Comparison of ENCODE assay signal across 11 cellular contexts in the genomic region with DNA sequence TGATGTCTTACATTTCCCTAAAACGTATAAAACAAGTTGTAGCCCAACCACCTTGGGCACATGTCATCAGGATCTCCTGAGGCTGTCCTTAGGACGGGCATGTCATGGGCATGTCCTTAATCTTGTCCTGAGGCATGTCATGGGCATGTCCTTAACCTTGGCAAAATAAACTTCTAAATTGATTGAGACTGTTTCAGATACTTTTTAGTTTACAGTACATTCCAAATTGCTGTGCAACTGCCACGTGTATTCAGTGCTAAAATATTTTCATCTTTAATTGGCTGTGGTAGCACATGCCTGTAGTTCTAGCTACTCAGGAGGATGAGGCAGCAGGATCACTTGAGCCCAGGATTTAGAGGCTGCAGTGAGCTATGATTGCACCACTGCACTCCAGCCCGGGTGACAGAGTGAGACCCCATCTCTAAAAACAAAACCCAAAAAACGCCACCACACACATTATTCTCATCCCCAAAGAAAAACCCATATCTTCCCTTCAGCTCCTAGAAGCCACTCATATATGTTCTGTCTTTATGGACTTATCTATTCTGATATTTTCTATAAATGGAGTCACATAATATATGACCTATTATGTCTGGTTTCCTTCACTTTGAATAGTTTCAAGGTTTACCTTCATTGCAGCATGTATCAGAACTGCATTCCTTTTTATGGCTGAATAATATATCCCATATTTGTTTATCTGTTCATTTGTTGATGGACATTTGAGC.
DNase-seq lines count a peak whose midpoint lies in the region; ATAC-seq, FAIRE-seq and TF ChIP-seq lines count a peak whose summit lies in the region.
"Had no signal": no experiment of that assay in that cellular context is flagged by ENCODE, and none has a peak within 500 bp of the region (broad histone marks: within the 10 kb centered on the region; RNA-seq: fewer than 3 reads in every experiment).

No MANE protein-coding gene starts in this region.

- POLR2A ChIA-PET in GM12878 (lab: Charles Lee) (interaction anchor here (0.9 to 1.4 kb wide), 2 partner anchors 10 to 110 kb away, joined by 3 to 7 read pairs; no protein-coding TSS in a partner anchor), A673 (lab: Charles Lee; ENCODE audit: low non-redundant PET) (no interaction called here), SK-N-SH (lab: Yijun Ruan, JAX) (no interaction called here)

- H4K20me1 ChIP-seq in GM12878 (ENCODE audit: control insufficient read depth, insufficient read depth) (no peaks in the 10 kb centered on the region), SK-N-SH (ENCODE audit: insufficient read depth) (no peaks in the 10 kb centered on the region)

- H2AFZ ChIP-seq in GM12878 (ENCODE audit: control insufficient read depth, low read depth, low read length) (no peak overlapping the region), SK-N-SH (ENCODE audit: low read depth) (no peak overlapping the region)

- TF ChIP-seq EP300 in GM12878 (IDR thresholded peaks at IDR 0.05; ENCODE audit: borderline replicate concordance in 1 of 2, control insufficient read depth in 1 of 2, low read depth in 2 of 2, low read length in 2 of 2): no peak
- no peak for TF ChIP-seq EP300 in SK-N-SH (IDR thresholded peaks at IDR 0.05; ENCODE audit: borderline replicate concordance in 1 of 2, low read depth in 1 of 2, low read length in 1 of 2)

- SMC1A ChIA-PET in GM12878 (lab: Charles Lee; ENCODE audit: uncharacterized antibody, unreplicated experiment): no interaction called here

- in situ Hi-C loops in GM12878 (cut with MboI): no loop called here

- no peak for TF ChIP-seq RAD21 in GM12878 (IDR thresholded peaks at IDR 0.05; ENCODE audit: insufficient read depth, low read depth, low read length)
- no peak for TF ChIP-seq RAD21 in SK-N-SH (IDR thresholded peaks at IDR 0.05; ENCODE audit: low read length)

- no peaks in the 10 kb centered on the region for H3K9me2 ChIP-seq in SK-N-SH

- BruUV-seq in GM12878 (replicated peaks; lab: Mats Ljungman, UMichigan) (no TSS peak), A673 (replicated peaks; lab: Mats Ljungman, UMichigan) (no TSS peak)

- peak; percentile 51 for ATAC-seq in GM18861 (IDR thresholded peaks at IDR 0.05; ENCODE audit: unreplicated experiment)
- ATAC-seq in GM21529 (IDR thresholded peaks at IDR 0.05; ENCODE audit: unreplicated experiment): peak; percentile 43
- peak; percentile 42 for ATAC-seq in HG03108 (IDR thresholded peaks at IDR 0.05; ENCODE audit: unreplicated experiment)
- ATAC-seq in GM12878: peak; percentile 63
- no peak for ATAC-seq in heart right ventricle

- no peaks in the 10 kb centered on the region for H3F3A ChIP-seq in SK-N-SH (replicated peaks; ENCODE audit: insufficient read depth)

- RAD21 ChIA-PET in GM12878 (lab: Charles Lee; ENCODE audit: unreplicated experiment): no interaction called here

- H3K27ac ChIP-seq in GM12878 (ENCODE audit: control insufficient read depth, insufficient read depth): no peak overlapping the region
- H3K27ac ChIP-seq in A673 (ENCODE audit: low read depth, low read length, poor library complexity, severe bottlenecking): no peak overlapping the region
- H3K27ac ChIP-seq in SK-N-SH (ENCODE audit: low read depth in 2 of 2, low read length in 1 of 2): no peak overlapping the region
- H3K27ac ChIP-seq in heart right ventricle: no peak overlapping the region
- H3K27ac ChIP-seq: upper lobe of left lung had no signal

- H3K36me3 ChIP-seq in GM12878 (ENCODE audit: control insufficient read depth in 2 of 2, insufficient read depth in 2 of 2, low read length in 1 of 2): no peaks in the 10 kb centered on the region
- H3K36me3 ChIP-seq in A673 (ENCODE audit: insufficient read depth, low read length, poor library complexity, severe bottlenecking): no peaks in the 10 kb centered on the region
- no peaks in the 10 kb centered on the region for H3K36me3 ChIP-seq in SK-N-SH (replicated peaks in 1 of 2; ENCODE audit: control insufficient read depth in 1 of 2, insufficient read depth in 2 of 2, low read length in 1 of 2)
- H3K36me3 ChIP-seq in heart right ventricle: no peaks in the 10 kb centered on the region
- H3K36me3 ChIP-seq: upper lobe of left lung had no signal

- 4% methylated on average over 5 of the region's 5 CpGs for WGBS in GM12878 (ENCODE audit: insufficient coverage, insufficient replicate concordance, low lambda C conversion rate, missing lambda C conversion rate)
- WGBS in SK-N-SH (ENCODE audit: low lambda C conversion rate): 12% methylated on average over 5 of the region's 5 CpGs
- WGBS in heart right ventricle, 2 donors: 66 to 73% methylated on average over 5 of the region's 5 CpGs

- no peak for FAIRE-seq in GM12878 (lab: Jason Lieb, UNC)

- no peak for TF ChIP-seq CTCF in GM12878 (IDR thresholded peaks at IDR 0.05 in 2 of 3, conservative IDR thresholded peaks at IDR 0.05 in 1 of 3; ENCODE audit: control insufficient read depth in 2 of 3, extremely low read depth in 1 of 3, insufficient read depth in 1 of 3, low read depth in 3 of 3, low read length in 3 of 3)
- no peak for TF ChIP-seq CTCF in A673 (conservative IDR thresholded peaks at IDR 0.05; ENCODE audit: low read depth, low read length)
- TF ChIP-seq CTCF in SK-N-SH (IDR thresholded peaks at IDR 0.05): no peak
- no peak for TF ChIP-seq CTCF in heart right ventricle (IDR thresholded peaks at IDR 0.05)

- H3K4me1 ChIP-seq in GM12878 (ENCODE audit: control insufficient read depth, insufficient read depth, low read length): peaks cover 10% of the 10 kb centered on the region
- no peaks in the 10 kb centered on the region for H3K4me1 ChIP-seq in A673 (ENCODE audit: insufficient read depth, low read length, poor library complexity, severe bottlenecking)
- no peaks in the 10 kb centered on the region for H3K4me1 ChIP-seq in SK-N-SH (ENCODE audit: control insufficient read depth in 1 of 2, insufficient read depth in 2 of 2, low read depth in 1 of 2, low read length in 1 of 2)
- H3K4me1 ChIP-seq in heart right ventricle: no peaks in the 10 kb centered on the region
- H3K4me1 ChIP-seq: upper lobe of left lung had no signal

- H3K27me3 ChIP-seq in GM12878 (replicated peaks in 1 of 2; ENCODE audit: control insufficient read depth in 2 of 2, insufficient read depth in 2 of 2, low read length in 1 of 2) (no peaks in the 10 kb centered on the region), A673 (replicated peaks; ENCODE audit: insufficient read depth, low read depth, low read length, poor library complexity) (no peaks in the 10 kb centered on the region), SK-N-SH (ENCODE audit: insufficient read depth) (no peaks in the 10 kb centered on the region), heart right ventricle (no peaks in the 10 kb centered on the region)
- H3K27me3 ChIP-seq: upper lobe of left lung had no signal

- no peak overlapping the region for H3K4me3 ChIP-seq in GM12878
- no peak overlapping the region for H3K4me3 ChIP-seq in A673 (ENCODE audit: low read depth, low read length, poor library complexity, severe bottlenecking)
- no peak overlapping the region for H3K4me3 ChIP-seq in SK-N-SH (ENCODE audit: low read depth in 2 of 2, low read length in 1 of 2)
- H3K4me3 ChIP-seq in heart right ventricle: no peak overlapping the region
- H3K4me3 ChIP-seq: upper lobe of left lung had no signal

- H3K9me3 ChIP-seq in GM12878 (replicated peaks; ENCODE audit: control insufficient read depth, insufficient read depth, low read length) (no peaks in the 10 kb centered on the region; the same call in 2 of the 3 replicates), A673 (ENCODE audit: low read depth, low read length, poor library complexity, severe bottlenecking) (peaks cover 9% of the 10 kb centered on the region), SK-N-SH (no peaks in the 10 kb centered on the region), heart right ventricle (peaks cover 0 to 8% (median 0%) of the 10 kb centered on the region in 11 donors)
- H3K9me3 ChIP-seq: upper lobe of left lung had no signal

- TF ChIP-seq POLR2A in GM12878 (IDR thresholded peaks at IDR 0.05; ENCODE audit: low read depth, low read length): no peak

- H3K79me2 ChIP-seq in GM12878 (ENCODE audit: control insufficient read depth, insufficient read depth, low read length) (no peaks in the 10 kb centered on the region), SK-N-SH (ENCODE audit: insufficient read depth) (no peaks in the 10 kb centered on the region)

- H3K4me2 ChIP-seq in GM12878 (ENCODE audit: control insufficient read depth, insufficient read depth) (peak overlapping the region; percentile 19; the same call in 1 of the 2 replicates), SK-N-SH (no peak overlapping the region)

- H3K9ac ChIP-seq in GM12878 (ENCODE audit: control insufficient read depth, insufficient read depth, low read length): no peak overlapping the region
- H3K9ac ChIP-seq in SK-N-SH: no peak overlapping the region

- DNase-seq in GM12878 (ENCODE audit: low read depth, low spot score): no peak
- DNase-seq in A673 (ENCODE audit: low spot score): no peak
- no peak for DNase-seq in SK-N-SH
- no peak for DNase-seq in activated CD8-positive, alpha-beta memory T cell treated with anti-CD3 and anti-CD28 coated beads for 24 hours
- no peak for DNase-seq in heart right ventricle
- DNase-seq: DMS 273 treated with DMSO at 0.1 percent for 48 hours, NCI-H2081, upper lobe of left lung had no signal

- CTCF ChIA-PET in GM12878 (lab: Yijun Ruan, JAX): interaction anchor here (0.9 kb wide), 1 partner anchor 108 kb away, joined by 3 read pairs; no protein-coding TSS in a partner anchor
- CTCF ChIA-PET in A673 (lab: Charles Lee): no interaction called here
- CTCF ChIA-PET in SK-N-SH (lab: Yijun Ruan, JAX): no interaction called here

- intact Hi-C loops in GM12878 (cut with micrococcal nuclease; ENCODE audit: unreplicated experiment) (loop anchor here (2.0 kb wide), 1 partner anchor 72 kb away; no protein-coding TSS in a partner anchor), A673 (cut with micrococcal nuclease; ENCODE audit: unreplicated experiment) (no loop called here), heart right ventricle (cut with DNase I) (no loop called here)

TF ChIP-seq in GM12878, 131 proteins besides CTCF, POLR2A, EP300 and RAD21:
- TF ChIP-seq ZBED1 (IDR thresholded peaks at IDR 0.05; ENCODE audit: borderline replicate concordance): no peak

TF ChIP-seq in SK-N-SH, 30 proteins besides CTCF, POLR2A, EP300 and RAD21 (continues in another document):
- no peak for TF ChIP-seq IRF3 (IDR thresholded peaks at IDR 0.05; ENCODE audit: low read depth, low read length)
- TF ChIP-seq RXRA (IDR thresholded peaks at IDR 0.05; ENCODE audit: borderline replicate concordance, low read depth): no peak
- no peak for TF ChIP-seq TEAD4 (IDR thresholded peaks at IDR 0.05; ENCODE audit: borderline replicate concordance, insufficient read depth)
- TF ChIP-seq FOXM1 (IDR thresholded peaks at IDR 0.05; ENCODE audit: low read depth): no peak

Comparison
In these comparisons a context has a peak if more than half of its experiments do, and no peak if none do; other contexts are left out.
1. ATAC-seq: peak in GM18861 (single experiment), GM21529 (single experiment), HG03108 (single experiment) and GM12878 (single experiment); none in heart right ventricle (0 of 8).